ENCODE assay signal across 8 cellular contexts in the genomic region with DNA sequence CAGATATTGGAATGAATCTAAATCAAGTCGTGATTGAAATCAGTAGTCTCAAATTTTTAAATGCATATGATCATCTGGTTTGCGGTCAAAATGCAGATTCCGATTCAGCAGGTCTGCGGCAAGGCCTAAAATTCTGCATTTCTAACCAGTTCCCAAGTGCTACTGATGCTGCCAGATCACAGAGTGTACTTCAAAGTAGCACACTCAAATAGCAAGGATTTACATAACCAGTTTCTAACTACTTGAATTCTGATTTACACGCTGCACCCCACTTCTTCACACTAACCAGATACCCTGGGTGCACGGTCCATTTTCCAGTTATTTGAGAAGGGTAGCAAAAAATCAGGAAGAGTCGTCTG. TPM values are rescaled to one million over a fixed set of nuclear protein-coding genes. Genes with fewer than 3 reads are reported as not detected.
DNase-seq lines count a peak whose midpoint lies in the region; ATAC-seq and TF ChIP-seq lines count a peak whose summit lies in the region.

No MANE protein-coding gene starts in this region.

- peak; percentile 6 for ATAC-seq in GM18907 (IDR thresholded peaks at IDR 0.05; ENCODE audit: unreplicated experiment)

- TF ChIP-seq CTCF in MM.1S (IDR thresholded peaks at IDR 0.05; ENCODE audit: low read length) (no peak), cardiac fibroblast (IDR thresholded peaks at IDR 0.05; ENCODE audit: low read depth, low read length) (no peak)

- no peaks in the 10 kb centered on the region for H3K9me3 ChIP-seq in MM.1S (replicated peaks; ENCODE audit: insufficient read depth, low read length)
- H3K9me3 ChIP-seq in muscle layer of duodenum (ENCODE audit: control insufficient read depth in 1 of 2, low read length in 2 of 2) = no peaks in the 10 kb centered on the region

- peak overlapping the region; percentile 92 for H3K9ac ChIP-seq in MM.1S (ENCODE audit: low read length)

- H3K4me3 ChIP-seq in MM.1S (ENCODE audit: low read length) = peak overlapping the region; percentile 73
- H3K4me3 ChIP-seq in cardiac fibroblast (replicated peaks in 1 of 2; ENCODE audit: low read depth in 2 of 2, low read length in 2 of 2) = peak overlapping the region; percentile 65 to 73
- peak overlapping the region; percentile 71 to 81 for H3K4me3 ChIP-seq in muscle layer of duodenum (ENCODE audit: low read depth in 1 of 2, low read length in 2 of 2)

- no peaks in the 10 kb centered on the region for H3F3A ChIP-seq in MM.1S (ENCODE audit: insufficient read depth, low read length)

- H3K79me2 ChIP-seq in MM.1S (ENCODE audit: low read length) = peaks cover 13% of the 10 kb centered on the region

- peak overlapping the region; percentile 56 for H2AFZ ChIP-seq in MM.1S (ENCODE audit: low read length)

- H3K27ac ChIP-seq in MM.1S (ENCODE audit: low read length) (peak overlapping the region; percentile 49; the same call in 1 of the 2 replicates), muscle layer of duodenum (ENCODE audit: low read length) (no peak overlapping the region)

- H3K4me1 ChIP-seq in MM.1S (ENCODE audit: low read length) = no peaks in the 10 kb centered on the region
- H3K4me1 ChIP-seq in muscle layer of duodenum (ENCODE audit: control insufficient read depth in 1 of 2, insufficient read depth in 2 of 2, low read length in 2 of 2) = peaks cover 0 to 4% of the 10 kb centered on the region in 2 donors

- no peaks in the 10 kb centered on the region for H3K9me2 ChIP-seq in MM.1S (replicated peaks; ENCODE audit: insufficient read depth, low read length)

- peak overlapping the region; percentile 85 for H3K4me2 ChIP-seq in MM.1S (ENCODE audit: low read depth, low read length)

- DNase-seq in Ammon's horn (ENCODE audit: low spot score) (peak; percentile 2), MM.1S (peak; percentile 34), cardiac fibroblast (ENCODE audit: low read depth in 2 of 2) (peak; percentile 10 to 31), hippocampal formation (lab: John Stamatoyannopoulos, UW) (no peak), ureter (ENCODE audit: low spot score) (no peak), middle frontal gyrus (ENCODE audit: extremely low spot score, low spot score) (no peak)

- H3K36me3 ChIP-seq in MM.1S (replicated peaks; ENCODE audit: insufficient read depth, low read length) = no peaks in the 10 kb centered on the region
- H3K36me3 ChIP-seq in muscle layer of duodenum (ENCODE audit: control insufficient read depth in 1 of 2, insufficient read depth in 2 of 2, low read length in 2 of 2) = no peaks in the 10 kb centered on the region

- H3K27me3 ChIP-seq in MM.1S (replicated peaks; ENCODE audit: insufficient read depth, low read length) = no peaks in the 10 kb centered on the region
- H3K27me3 ChIP-seq in muscle layer of duodenum (ENCODE audit: low read depth, low read length) = no peaks in the 10 kb centered on the region

- no peaks in the 10 kb centered on the region for H4K20me1 ChIP-seq in MM.1S (ENCODE audit: insufficient read depth, low read length)

RNA-seq across cellular contexts. Expression of a gene that starts 0.8 kb away (rescaled TPM):
- 16.9 TPM for total RNA-seq in ureter

RNA-seq across cellular contexts. Expression of a gene that starts 15.6 kb away (rescaled TPM):
- 3.1 TPM for total RNA-seq in ureter

Comparison
In these comparisons a context has a peak if more than half of its experiments do, and no peak if none do; other contexts are left out.
1. DNase-seq: peak in Ammon's horn (single experiment), MM.1S (single experiment) and cardiac fibroblast (2 of 2); none in hippocampal formation (0 of 2), ureter (single experiment) and middle frontal gyrus (single experiment).
2. Peak in every context shown above with its lines, with median percentiles within 50 percentile points of each other: H3K4me3 ChIP-seq.